In the genomic region with DNA sequence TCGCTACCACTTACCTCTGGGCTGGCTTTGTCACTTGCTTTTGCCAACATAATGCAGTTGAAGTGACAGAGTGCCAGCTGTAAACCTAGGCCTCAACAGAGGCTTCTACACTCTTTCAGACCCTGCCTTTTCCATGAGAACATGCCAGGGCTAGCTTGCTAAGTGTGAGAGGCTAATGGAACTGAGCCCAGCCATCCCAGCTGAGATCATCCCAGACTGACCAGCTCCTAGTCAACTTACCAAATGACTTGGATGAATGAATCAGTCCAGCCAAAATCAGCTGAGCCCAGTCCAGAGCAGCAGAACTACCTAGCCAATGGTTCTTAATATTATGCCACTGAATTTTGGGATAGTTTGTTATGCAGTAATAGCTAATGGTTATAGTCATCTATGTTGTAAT, we compare ENCODE assay signal across 18 cellular contexts. TPM values are rescaled to one million over a fixed set of nuclear protein-coding genes. Genes with fewer than 3 reads are reported as not detected.
DNase-seq lines count a peak whose midpoint lies in the region; ATAC-seq and TF ChIP-seq lines count a peak whose summit lies in the region.
"Had no signal": no experiment of that assay in that cellular context is flagged by ENCODE, and none has a peak within 500 bp of the region (broad histone marks: within the 10 kb centered on the region; RNA-seq: fewer than 3 reads in every experiment).

No MANE protein-coding gene starts in this region.

- no peak for TF ChIP-seq EP300 in stomach (IDR thresholded peaks at IDR 0.05)

- H2BK120ac ChIP-seq in mesenchymal stem cell (ENCODE audit: low read depth, low read length) = no peak overlapping the region

- no peak overlapping the region for H2BK12ac ChIP-seq in mesenchymal stem cell (ENCODE audit: low read length in 2 of 2)

- H3K18ac ChIP-seq in mesenchymal stem cell (ENCODE audit: low read depth in 1 of 2, low read length in 2 of 2) = no peak overlapping the region

- no peak overlapping the region for H3K4ac ChIP-seq in mesenchymal stem cell (ENCODE audit: low read depth in 1 of 2, low read length in 2 of 2)

- no peak overlapping the region for H2AFZ ChIP-seq in mesenchymal stem cell (ENCODE audit: low read depth, low read length)

- intact Hi-C loops in stomach (cut with DNase I; ENCODE audit: low total_unique reads) = no loop called here

- H4K91ac ChIP-seq in mesenchymal stem cell (ENCODE audit: low read length) = no peak overlapping the region

- no peak overlapping the region for H3K4me2 ChIP-seq in mesenchymal stem cell (ENCODE audit: low read length, poor library complexity, severe bottlenecking)
- H3K4me2 ChIP-seq: BLaER1 treated with 17β-estradiol and CSF1 and Interleukin-3, amounts not matched to agents 10 nM and 100 nM had no signal

- H3K36me3 ChIP-seq in mesenchymal stem cell (ENCODE audit: control insufficient read depth in 1 of 2, insufficient read depth in 2 of 2, low read depth in 1 of 2, low read length in 2 of 2) (no peaks in the 10 kb centered on the region), stomach (no peaks in the 10 kb centered on the region)
- H3K36me3 ChIP-seq: BLaER1 treated with 17β-estradiol and CSF1 and Interleukin-3, amounts not matched to agents 10 nM and 100 nM; neutrophil had no signal

- H2BK5ac ChIP-seq in mesenchymal stem cell (ENCODE audit: low read depth, low read length, poor library complexity, severe bottlenecking) = no peak overlapping the region

- peaks cover 2% of the 10 kb centered on the region for H3K4me1 ChIP-seq in mesenchymal stem cell (ENCODE audit: control insufficient read depth, insufficient read depth, low read depth, low read length)
- H3K4me1 ChIP-seq in stomach = peaks cover 0 to 4% (median 0%) of the 10 kb centered on the region in 4 donors

- H3K27ac ChIP-seq in mesenchymal stem cell (ENCODE audit: low read length, poor library complexity, severe bottlenecking) (no peak overlapping the region), stomach (no peak overlapping the region)
- H3K27ac ChIP-seq: BLaER1 treated with 17β-estradiol and CSF1 and Interleukin-3, amounts not matched to agents 10 nM and 100 nM; neutrophil had no signal

- H3K27me3 ChIP-seq in mesenchymal stem cell (ENCODE audit: control insufficient read depth in 1 of 2, insufficient read depth in 1 of 2, low read length in 2 of 2) (no peaks in the 10 kb centered on the region), stomach (no peaks in the 10 kb centered on the region)
- H3K27me3 ChIP-seq: BLaER1 treated with 17β-estradiol and CSF1 and Interleukin-3, amounts not matched to agents 10 nM and 100 nM; neutrophil had no signal

- no peak overlapping the region for H2BK15ac ChIP-seq in mesenchymal stem cell (ENCODE audit: low read depth, poor library complexity, severe bottlenecking)

- H2AK5ac ChIP-seq in mesenchymal stem cell (ENCODE audit: low read length, severe bottlenecking) = no peak overlapping the region

- peak overlapping the region; percentile 81 for H3K9ac ChIP-seq in mesenchymal stem cell (ENCODE audit: low read length)
- H3K9ac ChIP-seq: BLaER1 treated with 17β-estradiol and CSF1 and Interleukin-3, amounts not matched to agents 10 nM and 100 nM had no signal

- TF ChIP-seq POLR2A in stomach (IDR thresholded peaks at IDR 0.05) = no peak

- no peaks in the 10 kb centered on the region for H3K79me1 ChIP-seq in mesenchymal stem cell (replicated peaks; ENCODE audit: low read length, poor library complexity, severe bottlenecking)

- peak overlapping the region in 1 of 2 experiments; percentile 25 for H3K4me3 ChIP-seq in mesenchymal stem cell (ENCODE audit: insufficient read depth in 1 of 2, low read depth in 1 of 2, low read length in 2 of 2)
- H3K4me3 ChIP-seq in stomach = no peak overlapping the region
- H3K4me3 ChIP-seq: BLaER1 treated with 17β-estradiol and CSF1 and Interleukin-3, amounts not matched to agents 10 nM and 100 nM had no signal

- no peak overlapping the region for H3K23ac ChIP-seq in mesenchymal stem cell (ENCODE audit: low read length in 2 of 2)

- WGBS in mesenchymal stem cell = 100% methylated on average over 1 of the region's 1 CpG
- 88 to 100% (median 94%) methylated on average over 1 of the region's 1 CpG for WGBS in stomach, 5 donors

- DNase-seq in AG20443 (ENCODE audit: low spot score) (peak; percentile 88), RKO (ENCODE audit: low spot score) (peak; percentile 24), fibroblast of gingiva (ENCODE audit: low read depth) (peak; percentile 49), mesenchymal stem cell (peak; percentile 16), NCI-H187 treated with DMSO at 0.1 percent for 48 hours (lab: John Stamatoyannopoulos, UW) (no peak), RPMI8226 (no peak), stomach (no peak)
- DNase-seq: activated CD4-positive, alpha-beta T cell treated with anti-CD3 and anti-CD28 coated beads, Interleukin-2, amount 10 ng/mL, durations not matched to agents 7 days and 5 days; activated naive CD8-positive, alpha-beta T cell treated with anti-CD3 and anti-CD28 coated beads, Interleukin-2, amount 50 U/mL, for 24 hours; activated T-cell treated with anti-CD3 and anti-CD28 coated beads, Interleukin-2, amount 50 U/mL, for 72 hours; cortex of kidney; NCI-H2081; NCI-H69; small intestine had no signal

- H3K9me3 ChIP-seq in mesenchymal stem cell (ENCODE audit: control insufficient read depth, low read length) = no peaks in the 10 kb centered on the region
- no peaks in the 10 kb centered on the region for H3K9me3 ChIP-seq in stomach
- H3K9me3 ChIP-seq: neutrophil had no signal

- H3K14ac ChIP-seq in mesenchymal stem cell (ENCODE audit: low read length in 2 of 2) = no peak overlapping the region

- H4K8ac ChIP-seq in mesenchymal stem cell (ENCODE audit: low read length) = no peak overlapping the region

- TF ChIP-seq CTCF in stomach (IDR thresholded peaks at IDR 0.05) = no peak

- ATAC-seq in HG02870 (IDR thresholded peaks at IDR 0.05; ENCODE audit: unreplicated experiment) = no peak
- ATAC-seq: activated naive CD8-positive, alpha-beta T cell treated with anti-CD3 and anti-CD28 coated beads, Interleukin-2, amount 50 U/mL, for 24 hours; activated T-cell treated with anti-CD3 and anti-CD28 coated beads, Interleukin-2, amount 50 U/mL, for 72 hours; esophagus mucosa had no signal

RNA-seq across cellular contexts. Expression of a gene that starts 34.7 kb away (rescaled TPM):
- polyA plus RNA-seq in mesenchymal stem cell (2013, experiment 1 of 2) = 20.2 TPM
- 21.2 TPM for polyA plus RNA-seq in mesenchymal stem cell (2013, experiment 2 of 2)
- 100 to 1,000 TPM in 2 of 5 donors, 10 to 100 TPM in 3; 24.5 to 147 (median 43.3) TPM for total RNA-seq in stomach
- 10 to 100 TPM in 2 of 3 donors, 1 to 10 TPM in 1; 9.4 to 13.9 (median 11.5) TPM for polyA plus RNA-seq in stomach

Comparison
In these comparisons a context has a peak if more than half of its experiments do, and no peak if none do; other contexts are left out.
1. DNase-seq: peak in AG20443 (single experiment), RKO (single experiment), fibroblast of gingiva (single experiment) and mesenchymal stem cell (single experiment); none in NCI-H187 treated with DMSO at 0.1 percent for 48 hours (single experiment), RPMI8226 (single experiment) and stomach (single experiment).